ENCODE assay signal across 13 cellular contexts in genomic region chr6:2376429-2377355, GRCh38.
DNase-seq lines count a peak whose midpoint lies in the region; ATAC-seq and TF ChIP-seq lines count a peak whose summit lies in the region.
"Had no signal": no experiment of that assay in that cellular context is flagged by ENCODE, and none has a peak within 500 bp of the region (broad histone marks: within the 10 kb centered on the region; RNA-seq: fewer than 3 reads in every experiment).

No MANE protein-coding gene starts in this region.

- no peak overlapping the region for H3K9ac ChIP-seq in fibroblast of lung (ENCODE audit: insufficient read depth, low read length)
- H3K9ac ChIP-seq: parathyroid adenoma had no signal

- DNase-seq in SHP77 treated with DMSO at 0.1 percent for 48 hours (lab: John Stamatoyannopoulos, UW) (peak; percentile 31), fibroblast of lung (ENCODE audit: low read depth in 2 of 2) (peak; percentile 34 to 90), thoracic aorta (ENCODE audit: low spot score) (no peak), Right ventricle myocardium inferior (ENCODE audit: missing footprints) (no peak)
- DNase-seq in activated T-cell treated with anti-CD3 and anti-CD28 coated beads, Interleukin-2, amount 50 U/mL, for 1 hour = no peak
- DNase-seq in activated CD4-positive, CD25-positive, alpha-beta regulatory T cell treated with anti-CD3 and anti-CD28 coated beads, Interleukin-2, amount 50 U/mL, for 72 hours = no peak
- DNase-seq: activated CD4-positive, alpha-beta T cell treated with anti-CD3 and anti-CD28 coated beads for 1 hour; activated effector memory CD4-positive, alpha-beta T cell treated with anti-CD3 and anti-CD28 coated beads, Interleukin-2, amount 50 U/mL, for 16 hours; DMS 273 treated with DMSO at 0.1 percent for 48 hours; glutamatergic neuron had no signal

- ATAC-seq in thoracic aorta (ENCODE audit: insufficient number of reproducible peaks, low FRiP score, low read depth) (peak; percentile 83), HG03521 (IDR thresholded peaks at IDR 0.05; ENCODE audit: unreplicated experiment) (no peak), Right ventricle myocardium inferior (no peak)

- CTCF ChIA-PET in HEK293 (lab: Yijun Ruan, JAX) = no interaction called here

- H3K9me3 ChIP-seq in HEK293 (ENCODE audit: control insufficient read depth, insufficient read depth, low read depth, low read length) = no peaks in the 10 kb centered on the region
- H3K9me3 ChIP-seq in fibroblast of lung (ENCODE audit: control insufficient read depth, insufficient read depth, low read depth, low read length) = no peaks in the 10 kb centered on the region
- H3K9me3 ChIP-seq in thoracic aorta = no peaks in the 10 kb centered on the region

- H2AFZ ChIP-seq in fibroblast of lung (ENCODE audit: low read length) = no peak overlapping the region
- H2AFZ ChIP-seq: parathyroid adenoma had no signal

- H3K27me3 ChIP-seq in fibroblast of lung (ENCODE audit: control insufficient read depth, insufficient read depth, low read length) = no peaks in the 10 kb centered on the region
- no peaks in the 10 kb centered on the region for H3K27me3 ChIP-seq in thoracic aorta (replicated peaks; ENCODE audit: insufficient read depth)

- H4K20me1 ChIP-seq in fibroblast of lung (ENCODE audit: control insufficient read depth, extremely low read depth, insufficient read depth, low read length) = no peaks in the 10 kb centered on the region

- POLR2A ChIA-PET in HEK293 (lab: Yijun Ruan, JAX) = no interaction called here

- H3K4me3 ChIP-seq in HEK293 (ENCODE audit: low read depth, low read length) = no peak overlapping the region
- no peak overlapping the region for H3K4me3 ChIP-seq in fibroblast of lung (replicated peaks in 1 of 4; ENCODE audit: control extremely low read depth in 1 of 4, insufficient read depth in 1 of 4, low read depth in 3 of 4, low read length in 4 of 4)
- peak overlapping the region; percentile 40 for H3K4me3 ChIP-seq in thoracic aorta

- H3K36me3 ChIP-seq in HEK293 (ENCODE audit: control insufficient read depth in 2 of 2, insufficient read depth in 1 of 2, low read length in 2 of 2) (no peaks in the 10 kb centered on the region), fibroblast of lung (ENCODE audit: control insufficient read depth, insufficient read depth, low read length) (no peaks in the 10 kb centered on the region), thoracic aorta (no peaks in the 10 kb centered on the region)

- intact Hi-C loops in Right ventricle myocardium inferior (cut with DNase I) = no loop called here

- H3K4me1 ChIP-seq in HEK293 (ENCODE audit: control insufficient read depth, insufficient read depth, low read length) = peaks cover 8% of the 10 kb centered on the region
- H3K4me1 ChIP-seq in fibroblast of lung (ENCODE audit: control insufficient read depth, extremely low read depth, insufficient read depth, low read length) = no peaks in the 10 kb centered on the region
- H3K4me1 ChIP-seq in thoracic aorta (ENCODE audit: control insufficient read depth in 1 of 2, low read depth in 2 of 2) = peaks cover 9 to 24% of the 10 kb centered on the region in 2 donors
- H3K4me1 ChIP-seq: parathyroid adenoma had no signal

- TF ChIP-seq CTCF in HEK293 (tag by site-specific recombination; IDR thresholded peaks at IDR 0.05) (no peak), fibroblast of lung (conservative IDR thresholded peaks at IDR 0.05 in 1 of 2, IDR thresholded peaks at IDR 0.05 in 1 of 2; ENCODE audit: low read depth in 1 of 2, low read length in 2 of 2) (no peak), thoracic aorta (IDR thresholded peaks at IDR 0.05) (no peak)

- H3K27ac ChIP-seq in HEK293 (ENCODE audit: extremely low read depth, low read depth, low read length) (no peak overlapping the region), fibroblast of lung (ENCODE audit: insufficient read depth, low read length) (no peak overlapping the region), thoracic aorta (peak overlapping the region; percentile 24 to 40)
- H3K27ac ChIP-seq: parathyroid adenoma had no signal

- H3K79me2 ChIP-seq in fibroblast of lung (ENCODE audit: control insufficient read depth, insufficient read depth, low read length) = no peaks in the 10 kb centered on the region
- H3K79me2 ChIP-seq: parathyroid adenoma had no signal

- no peak overlapping the region for H3K4me2 ChIP-seq in fibroblast of lung (ENCODE audit: extremely low read depth, insufficient read depth, low read length)

TF ChIP-seq in HEK293, 187 proteins besides CTCF, POLR2A, EP300 and RAD21 (continues in another document):
- TF ChIP-seq FEZF1 (tag by site-specific recombination; IDR thresholded peaks at IDR 0.05) = peak; percentile 36; the same call in 1 of the 2 replicates
- TF ChIP-seq ZEB2 (tag by site-specific recombination; IDR thresholded peaks at IDR 0.05) = 0 out of 2 replicates have a peak, but pooled peaks have one; percentile 40
- peak; percentile 20; the same call in 1 of the 2 replicates for TF ChIP-seq ZBTB20 (tag by site-specific recombination; IDR thresholded peaks at IDR 0.05)
- TF ChIP-seq ZNF473 (tag by site-specific recombination; IDR thresholded peaks at IDR 0.05) = peak; percentile 18; the same call in 1 of the 2 replicates
- TF ChIP-seq ZSCAN4 (tag by site-specific recombination; IDR thresholded peaks at IDR 0.05) = peak; percentile 58; the same call in 1 of the 2 replicates
- peak; percentile 46 for TF ChIP-seq PRDM10 (tag by site-specific recombination; IDR thresholded peaks at IDR 0.05)
- peak; percentile 67 for TF ChIP-seq PRDM4 (tag by site-specific recombination; IDR thresholded peaks at IDR 0.05)
- no peak for TF ChIP-seq SETDB1 (IDR thresholded peaks at IDR 0.05; ENCODE audit: insufficient read length, low read length)
- TF ChIP-seq ZNF335 (tag by site-specific recombination; conservative IDR thresholded peaks at IDR 0.05) = peak; percentile 28; the same call in 1 of the 2 replicates
- peak; percentile 40; the same call in 1 of the 2 replicates for TF ChIP-seq ZXDB (tag by site-specific recombination; IDR thresholded peaks at IDR 0.05)
- no peak for TF ChIP-seq ZFHX2 (tag by site-specific recombination; conservative IDR thresholded peaks at IDR 0.05)

Comparison
In these comparisons a context has a peak if more than half of its experiments do, and no peak if none do; other contexts are left out.
1. H3K27ac ChIP-seq: peak in thoracic aorta (2 of 2); none in HEK293 (single experiment) and fibroblast of lung (single experiment).
2. DNase-seq: peak in SHP77 treated with DMSO at 0.1 percent for 48 hours (single experiment) and fibroblast of lung (2 of 2); none in thoracic aorta (single experiment), activated T-cell treated with anti-CD3 and anti-CD28 coated beads, Interleukin-2, amount 50 U/mL, for 1 hour (single experiment), Right ventricle myocardium inferior (single experiment) and activated CD4-positive, CD25-positive, alpha-beta regulatory T cell treated with anti-CD3 and anti-CD28 coated beads, Interleukin-2, amount 50 U/mL, for 72 hours (single experiment).